In genomic region chr14:104401785-104402184, GRCh38 we compare ENCODE assay signal across 27 cellular contexts.
"Had no signal": no experiment of that assay in that cellular context is flagged by ENCODE, and none has a peak within 500 bp of the region (broad histone marks: within the 10 kb centered on the region; RNA-seq: fewer than 3 reads in every experiment).

No MANE protein-coding gene starts in this region.

- H3K36me3 ChIP-seq: gastroesophageal sphincter, heart left ventricle, ovary, stomach, tibial artery had no signal

- DNase-seq: cerebellar nuclear complex; dorsolateral prefrontal cortex; effector CD8-positive, alpha-beta T cell; endodermal cell; foreskin keratinocyte; heart left ventricle; kidney; mesenchymal stem cell; mucosa of descending colon; naive thymus-derived CD4-positive, alpha-beta T cell; occipital lobe; retina; stimulated activated CD4-positive, alpha-beta T cell treated with anti-CD3 and anti-CD28 coated beads, Interleukin-12 subunit alpha, Interleukin-12 subunit beta, amount 100 ng/mL, for 4 hours; stimulated activated CD4-positive, alpha-beta T cell treated with anti-CD3 and anti-CD28 coated beads, Interleukin-4, amount 100 ng/mL, for 24 hours; stimulated activated naive CD4-positive, alpha-beta T cell treated with Interleukin-2 at 50 U/mL for 16 hours; stomach; testis; tibial artery had no signal

- ATAC-seq: esophagus mucosa; foreskin keratinocyte; gastroesophageal sphincter; heart left ventricle; left lobe of liver; mucosa of descending colon; naive thymus-derived CD4-positive, alpha-beta T cell; sciatic nerve; stimulated activated effector memory CD8-positive, alpha-beta T cell treated with anti-CD3 and anti-CD28 coated beads, Interleukin-12 subunit alpha, Interleukin-12 subunit beta, amount 100 ng/mL, for 72 hours had no signal

- H3K4me1 ChIP-seq: foreskin keratinocyte, gastroesophageal sphincter, heart left ventricle, stomach, testis, tibial artery had no signal

- H3K27ac ChIP-seq: dorsolateral prefrontal cortex, epithelial cell of prostate, foreskin keratinocyte, gastroesophageal sphincter, heart left ventricle, hepatocyte, ovary, stomach, testis, tibial artery had no signal

- H3K4me3 ChIP-seq: dorsolateral prefrontal cortex, gastroesophageal sphincter, heart left ventricle, hepatocyte, mucosa of descending colon, ovary, smooth muscle cell, stomach, testis, tibial artery had no signal

- H3K27me3 ChIP-seq: foreskin keratinocyte, hepatocyte, ovary, testis had no signal

- H3K9me3 ChIP-seq: ovary, testis had no signal
